8 cellular contexts compared by ENCODE assay signal in the genomic region with DNA sequence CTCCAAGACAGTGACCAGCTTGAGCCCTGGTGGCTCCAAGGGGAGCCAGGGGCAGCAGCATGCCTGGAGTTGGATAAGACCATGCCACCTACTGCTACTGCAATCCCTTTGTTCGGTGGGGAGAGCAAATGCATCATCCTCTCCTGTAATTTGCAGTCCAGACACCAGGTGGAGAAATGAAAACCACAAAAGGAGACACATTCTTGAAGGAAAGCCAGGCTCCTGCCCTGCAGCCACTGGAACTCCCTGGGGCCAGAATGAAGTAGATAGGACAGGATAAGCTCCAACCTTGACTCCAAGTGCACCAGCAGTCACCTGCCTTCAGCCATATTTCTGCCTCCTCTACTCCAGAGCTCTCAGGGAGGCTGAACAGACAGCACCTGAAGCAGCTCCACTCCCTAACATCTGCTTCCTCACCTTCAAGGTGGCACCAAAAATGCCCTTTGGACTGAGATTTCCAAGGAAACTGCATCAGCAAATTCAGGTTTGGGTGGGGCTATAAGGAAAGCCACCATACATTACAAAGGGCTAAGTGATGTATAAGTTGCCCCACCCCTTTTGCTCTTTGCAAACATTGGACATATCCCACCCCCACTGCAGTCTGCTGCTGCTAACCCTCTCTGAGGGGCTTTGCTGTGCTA.
DNase-seq lines count a peak whose midpoint lies in the region; ATAC-seq, FAIRE-seq and TF ChIP-seq lines count a peak whose summit lies in the region.

No MANE protein-coding gene starts in this region.

- no peak for FAIRE-seq in endothelial cell of umbilical vein (lab: Jason Lieb, UNC)

- dilution Hi-C loops in endothelial cell of umbilical vein (cut with MboI; ENCODE audit: extremely low pct_ligation_motif_present, low sequenced_read_pairs) = no loop called here

- no peaks in the 10 kb centered on the region for H4K20me1 ChIP-seq in endothelial cell of umbilical vein (replicated peaks; ENCODE audit: control insufficient read depth, extremely low read depth, insufficient read depth, low read length)
- H4K20me1 ChIP-seq in neural progenitor cell (ENCODE audit: low read depth) = no peaks in the 10 kb centered on the region

- no peak overlapping the region for H3K27ac ChIP-seq in heart left ventricle
- H3K27ac ChIP-seq in endothelial cell of umbilical vein (ENCODE audit: insufficient read depth, low read depth, low read length) = no peak overlapping the region
- H3K27ac ChIP-seq in neural progenitor cell = no peak overlapping the region

- peaks cover 13% of the 10 kb centered on the region for H3K9me3 Mint-ChIP-seq in neural progenitor cell

- H3K4me1 Mint-ChIP-seq in neural progenitor cell = peaks cover 46% of the 10 kb centered on the region

- no TSS peak for BruUV-seq in endothelial cell of umbilical vein (replicated peaks; lab: Mats Ljungman, UMichigan)

- TF ChIP-seq POLR2A in heart left ventricle (IDR thresholded peaks at IDR 0.05) (no peak), endothelial cell of umbilical vein (IDR thresholded peaks at IDR 0.05; ENCODE audit: low read depth, low read length) (no peak)

- H3K27ac Mint-ChIP-seq in neural progenitor cell = peak overlapping the region; percentile 93

- H3K9ac ChIP-seq in endothelial cell of umbilical vein (replicated peaks; ENCODE audit: extremely low read depth, insufficient read depth, low read length) = no peak overlapping the region
- H3K9ac ChIP-seq in neural progenitor cell = no peak overlapping the region

- POLR2A ChIA-PET in endothelial cell of umbilical vein (lab: Charles Lee) = no interaction called here

- intact Hi-C loops in heart left ventricle (cut with DNase I) = loop anchor here in 1 of 10 donors (5.0 kb wide), 1 partner anchor 244 kb away; no protein-coding TSS in a partner anchor
- intact Hi-C loops in cardiac septum (cut with DNase I) = no loop called here
- intact Hi-C loops in endothelial cell of umbilical vein (cut with micrococcal nuclease) = loop anchor here (1.0 kb wide), 2 partner anchors 245 to 436 kb away; no protein-coding TSS in a partner anchor

- H3K4me2 ChIP-seq in endothelial cell of umbilical vein (ENCODE audit: insufficient read depth, low read length) (no peak overlapping the region), neural progenitor cell (no peak overlapping the region)

- DNase-seq in heart left ventricle (no peak), cardiac septum (ENCODE audit: low spot score) (no peak), Kasumi-1 (lab: John Stamatoyannopoulos, UW) (peak; percentile 53 to 74), endothelial cell of umbilical vein (ENCODE audit: low read depth, low spot score) (peak; percentile 33), neural progenitor cell (ENCODE audit: low spot score) (peak; percentile 74), superior temporal gyrus (ENCODE audit: extremely low spot score) (no peak), OCI-M2 (lab: John Stamatoyannopoulos, UW; ENCODE audit: unreplicated experiment) (no peak)
- DNase-seq in activated CD4-positive, alpha-beta T cell treated with anti-CD3 and anti-CD28 coated beads for 48 hours = peak; percentile 44

- ATAC-seq in heart left ventricle = peak in 3 of 4 donors; percentile 45 to 55 (median 54)

- H3K79me2 ChIP-seq in endothelial cell of umbilical vein (ENCODE audit: control insufficient read depth, insufficient read depth, low read length) (no peaks in the 10 kb centered on the region), neural progenitor cell (ENCODE audit: low read depth) (no peaks in the 10 kb centered on the region)

- H3K36me3 ChIP-seq in heart left ventricle = no peaks in the 10 kb centered on the region
- no peaks in the 10 kb centered on the region for H3K36me3 ChIP-seq in endothelial cell of umbilical vein (ENCODE audit: control insufficient read depth in 2 of 2, extremely low read depth in 1 of 2, insufficient read depth in 2 of 2, low read length in 2 of 2)
- no peaks in the 10 kb centered on the region for H3K36me3 ChIP-seq in neural progenitor cell

- CTCF ChIA-PET in endothelial cell of umbilical vein (lab: Charles Lee) = interaction anchor here (0.9 to 1.1 kb wide), 2 partner anchors 206 to 245 kb away, joined by 3 to 5 read pairs; no protein-coding TSS in a partner anchor

- H3K4me3 ChIP-seq in heart left ventricle (no peak overlapping the region), endothelial cell of umbilical vein (replicated peaks in 1 of 3; ENCODE audit: insufficient read depth in 1 of 3, low read depth in 1 of 3, low read length in 3 of 3) (no peak overlapping the region), neural progenitor cell (no peak overlapping the region)

- H2AFZ ChIP-seq in endothelial cell of umbilical vein (ENCODE audit: low read depth, low read length) (no peak overlapping the region), neural progenitor cell (replicated peaks) (peak overlapping the region; percentile 11)

- 0 to 1% (median 0%) methylated on average over 1 of the region's 1 CpG; no CpG with 5 or more reads in 1 of the 4 donors for WGBS in heart left ventricle, 4 donors

- TF ChIP-seq CTCF in heart left ventricle (IDR thresholded peaks at IDR 0.05) = peak in 11 of 12 donors; percentile 16 to 41 (median 24)
- TF ChIP-seq CTCF in endothelial cell of umbilical vein (IDR thresholded peaks at IDR 0.05; ENCODE audit: extremely low read depth in 1 of 2, insufficient read depth in 1 of 2, low read depth in 1 of 2, low read length in 2 of 2) = peak in 1 of 2 donors; percentile 24
- peak; percentile 48 for TF ChIP-seq CTCF in neural progenitor cell (IDR thresholded peaks at IDR 0.05)

- H3K4me3 Mint-ChIP-seq in neural progenitor cell = no peak overlapping the region

- peaks cover 6% of the 10 kb centered on the region for H3K36me3 Mint-ChIP-seq in neural progenitor cell

- H3K9me3 ChIP-seq in heart left ventricle = no peaks in the 10 kb centered on the region
- H3K9me3 ChIP-seq in endothelial cell of umbilical vein (replicated peaks; ENCODE audit: control insufficient read depth, insufficient read depth, low read length) = no peaks in the 10 kb centered on the region
- no peaks in the 10 kb centered on the region for H3K9me3 ChIP-seq in neural progenitor cell (ENCODE audit: low read depth)

- peaks cover 0 to 27% (median 0%) of the 10 kb centered on the region in 12 donors for H3K4me1 ChIP-seq in heart left ventricle
- H3K4me1 ChIP-seq in endothelial cell of umbilical vein (ENCODE audit: control insufficient read depth, extremely low read depth, insufficient read depth, low read length) = no peaks in the 10 kb centered on the region
- H3K4me1 ChIP-seq in neural progenitor cell = peaks cover 5% of the 10 kb centered on the region

- H3K27me3 ChIP-seq in heart left ventricle = no peaks in the 10 kb centered on the region
- H3K27me3 ChIP-seq in endothelial cell of umbilical vein (ENCODE audit: control insufficient read depth in 2 of 2, insufficient read depth in 2 of 2, low read length in 2 of 2) = no peaks in the 10 kb centered on the region
- no peaks in the 10 kb centered on the region for H3K27me3 ChIP-seq in neural progenitor cell

- peaks cover 11% of the 10 kb centered on the region for H3K27me3 Mint-ChIP-seq in neural progenitor cell (ENCODE audit: insufficient read depth, low read depth)

- no peaks in the 10 kb centered on the region for H3K9me1 ChIP-seq in endothelial cell of umbilical vein (replicated peaks; ENCODE audit: control insufficient read depth, extremely low read depth, insufficient read depth, low read length)

- H3F3A ChIP-seq in neural progenitor cell (ENCODE audit: low read depth) = no peaks in the 10 kb centered on the region

TF ChIP-seq in endothelial cell of umbilical vein, 7 proteins besides CTCF, POLR2A, EP300 and RAD21:
- TF ChIP-seq POLR2AphosphoS5 (IDR thresholded peaks at IDR 0.05; ENCODE audit: insufficient read depth, low read depth, low read length) = no peak
- no peak for TF ChIP-seq JUN (IDR thresholded peaks at IDR 0.05; ENCODE audit: borderline replicate concordance, insufficient read depth, insufficient read length, low read depth)
- TF ChIP-seq FOS (IDR thresholded peaks at IDR 0.05; ENCODE audit: borderline replicate concordance, insufficient read depth, low read length) = no peak
- TF ChIP-seq MYC (IDR thresholded peaks at IDR 0.05; ENCODE audit: low read depth, low read length) = no peak
- no peak for TF ChIP-seq GATA2 (IDR thresholded peaks at IDR 0.05; ENCODE audit: insufficient read depth, insufficient read length, low read depth, low read length)
- TF ChIP-seq EZH2 (IDR thresholded peaks at IDR 0.05; ENCODE audit: borderline replicate concordance, low read depth, low read length, severe bottlenecking) = no peak
- TF ChIP-seq, protein P1, sequence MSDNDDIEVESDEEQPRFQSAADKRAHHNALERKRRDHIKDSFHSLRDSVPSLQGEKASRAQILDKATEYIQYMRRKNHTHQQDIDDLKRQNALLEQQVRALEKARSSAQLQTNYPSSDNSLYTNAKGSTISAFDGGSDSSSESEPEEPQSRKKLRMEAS (IDR thresholded peaks at IDR 0.05; ENCODE audit: insufficient read depth, insufficient read length) = no peak

Comparison
In these comparisons a context has a peak if more than half of its experiments do, and no peak if none do; other contexts are left out.
1. DNase-seq: peak in Kasumi-1 (2 of 2), activated CD4-positive, alpha-beta T cell treated with anti-CD3 and anti-CD28 coated beads for 48 hours (single experiment), endothelial cell of umbilical vein (single experiment) and neural progenitor cell (single experiment); none in heart left ventricle (0 of 5), cardiac septum (single experiment), superior temporal gyrus (single experiment) and OCI-M2 (single experiment).